Comparison of ENCODE assay signal across 1 cellular context in genomic region chr3:81985996-81986723, GRCh38.
TF ChIP-seq lines count a peak whose summit lies in the region.

No MANE protein-coding gene starts in this region.

TF ChIP-seq in HepG2, 621 proteins besides CTCF, POLR2A, EP300 and RAD21 (continued from another document and continues in another):
- TF ChIP-seq, protein P1, sequence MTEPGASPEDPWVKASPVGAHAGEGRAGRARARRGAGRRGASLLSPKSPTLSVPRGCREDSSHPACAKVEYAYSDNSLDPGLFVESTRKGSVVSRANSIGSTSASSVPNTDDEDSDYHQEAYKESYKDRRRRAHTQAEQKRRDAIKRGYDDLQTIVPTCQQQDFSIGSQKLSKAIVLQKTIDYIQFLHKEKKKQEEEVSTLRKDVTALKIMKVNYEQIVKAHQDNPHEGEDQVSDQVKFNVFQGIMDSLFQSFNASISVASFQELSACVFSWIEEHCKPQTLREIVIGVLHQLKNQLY (CRISPR knock-in tag; IDR thresholded peaks at IDR 0.05) = no peak
- TF ChIP-seq KDM3A (CRISPR knock-in tag; IDR thresholded peaks at IDR 0.05; ENCODE audit: low read depth) (no peak), ZNF558 (CRISPR knock-in tag; IDR thresholded peaks at IDR 0.05; ENCODE audit: borderline replicate concordance) (no peak; the same call in 1 of the 2 replicates), ZNF674 (CRISPR knock-in tag; IDR thresholded peaks at IDR 0.05; ENCODE audit: low read depth) (no peak), ZNF547 (CRISPR knock-in tag; IDR thresholded peaks at IDR 0.05) (0 out of 2 replicates have a peak, but pooled peaks have one; percentile 28), ZNF619 (CRISPR knock-in tag; IDR thresholded peaks at IDR 0.05) (no peak), SCMH1 (CRISPR knock-in tag; IDR thresholded peaks at IDR 0.05; ENCODE audit: borderline replicate concordance) (no peak), ZFYVE20 (CRISPR knock-in tag; IDR thresholded peaks at IDR 0.05; ENCODE audit: borderline replicate concordance, low read depth) (no peak), RNF219 (CRISPR knock-in tag; IDR thresholded peaks at IDR 0.05) (no peak), NBN (conservative IDR thresholded peaks at IDR 0.05) (no peak), ZNF12 (CRISPR knock-in tag; IDR thresholded peaks at IDR 0.05) (no peak), ZNF263 (CRISPR knock-in tag; IDR thresholded peaks at IDR 0.05) (no peak), ZNF670 (CRISPR knock-in tag; IDR thresholded peaks at IDR 0.05; ENCODE audit: borderline replicate concordance) (no peak), HMGA1 (CRISPR knock-in tag; conservative IDR thresholded peaks at IDR 0.05) (no peak), FOXJ3 (CRISPR knock-in tag; IDR thresholded peaks at IDR 0.05; ENCODE audit: borderline replicate concordance) (no peak), THAP11 (CRISPR knock-in tag; IDR thresholded peaks at IDR 0.05) (peak; percentile 70), SP4 (CRISPR knock-in tag; IDR thresholded peaks at IDR 0.05) (no peak), ZNF740 (CRISPR knock-in tag; IDR thresholded peaks at IDR 0.05) (no peak), ZNF672 (CRISPR knock-in tag; IDR thresholded peaks at IDR 0.05) (no peak), CERS6 (CRISPR knock-in tag; IDR thresholded peaks at IDR 0.05) (no peak), ISX (CRISPR knock-in tag; conservative IDR thresholded peaks at IDR 0.05) (no peak), SIX4 (CRISPR knock-in tag; IDR thresholded peaks at IDR 0.05) (no peak), SRSF4 (IDR thresholded peaks at IDR 0.05; ENCODE audit: low read depth, low read length, poor library complexity, severe bottlenecking) (no peak), HDAC1 (CRISPR knock-in tag; IDR thresholded peaks at IDR 0.05) (peak; percentile 62; the same call in 1 of the 2 replicates), ATF3 (CRISPR knock-in tag; IDR thresholded peaks at IDR 0.05) (no peak), FOSL1 (CRISPR knock-in tag; IDR thresholded peaks at IDR 0.05; ENCODE audit: borderline replicate concordance) (no peak), ERF (CRISPR knock-in tag; IDR thresholded peaks at IDR 0.05) (peak; percentile 53; the same call in 1 of the 2 replicates), U2AF1 (optimal IDR thresholded peaks at IDR 0.05; ENCODE audit: low read depth, low read length) (no peak), GMEB2 (CRISPR knock-in tag; IDR thresholded peaks at IDR 0.05; ENCODE audit: low read depth) (no peak), ZNF569 (CRISPR knock-in tag; IDR thresholded peaks at IDR 0.05; ENCODE audit: borderline replicate concordance) (no peak), MTF1 (CRISPR knock-in tag; IDR thresholded peaks at IDR 0.05) (no peak), PRDM10 (CRISPR knock-in tag; IDR thresholded peaks at IDR 0.05; ENCODE audit: low read depth) (0 out of 2 replicates have a peak, but pooled peaks have one; percentile 29), RNF2 (conservative IDR thresholded peaks at IDR 0.05; ENCODE audit: low read depth) (no peak), GLI4 (CRISPR knock-in tag; IDR thresholded peaks at IDR 0.05; ENCODE audit: borderline replicate concordance) (no peak), RARA (CRISPR knock-in tag; IDR thresholded peaks at IDR 0.05) (no peak), TCF7L2 (IDR thresholded peaks at IDR 0.05; ENCODE audit: low read depth, low read length) (no peak), THAP9 (CRISPR knock-in tag; IDR thresholded peaks at IDR 0.05; ENCODE audit: borderline replicate concordance) (no peak; the same call in 1 of the 2 replicates), ZBTB7A (CRISPR knock-in tag; IDR thresholded peaks at IDR 0.05) (peak; percentile 63; the same call in 1 of the 2 replicates), ZNF264 (CRISPR knock-in tag; IDR thresholded peaks at IDR 0.05) (no peak), MYC (CRISPR knock-in tag; IDR thresholded peaks at IDR 0.05; ENCODE audit: borderline replicate concordance) (peak; percentile 60; the same call in 1 of the 2 replicates), ZNF44 (CRISPR knock-in tag; IDR thresholded peaks at IDR 0.05) (no peak), ZNF543 (CRISPR knock-in tag; IDR thresholded peaks at IDR 0.05) (no peak), KDM5B (CRISPR knock-in tag; IDR thresholded peaks at IDR 0.05; ENCODE audit: borderline replicate concordance) (no peak; the same call in 1 of the 2 replicates), ZNF468 (CRISPR knock-in tag; IDR thresholded peaks at IDR 0.05) (no peak)
- TF ChIP-seq, protein P2, sequence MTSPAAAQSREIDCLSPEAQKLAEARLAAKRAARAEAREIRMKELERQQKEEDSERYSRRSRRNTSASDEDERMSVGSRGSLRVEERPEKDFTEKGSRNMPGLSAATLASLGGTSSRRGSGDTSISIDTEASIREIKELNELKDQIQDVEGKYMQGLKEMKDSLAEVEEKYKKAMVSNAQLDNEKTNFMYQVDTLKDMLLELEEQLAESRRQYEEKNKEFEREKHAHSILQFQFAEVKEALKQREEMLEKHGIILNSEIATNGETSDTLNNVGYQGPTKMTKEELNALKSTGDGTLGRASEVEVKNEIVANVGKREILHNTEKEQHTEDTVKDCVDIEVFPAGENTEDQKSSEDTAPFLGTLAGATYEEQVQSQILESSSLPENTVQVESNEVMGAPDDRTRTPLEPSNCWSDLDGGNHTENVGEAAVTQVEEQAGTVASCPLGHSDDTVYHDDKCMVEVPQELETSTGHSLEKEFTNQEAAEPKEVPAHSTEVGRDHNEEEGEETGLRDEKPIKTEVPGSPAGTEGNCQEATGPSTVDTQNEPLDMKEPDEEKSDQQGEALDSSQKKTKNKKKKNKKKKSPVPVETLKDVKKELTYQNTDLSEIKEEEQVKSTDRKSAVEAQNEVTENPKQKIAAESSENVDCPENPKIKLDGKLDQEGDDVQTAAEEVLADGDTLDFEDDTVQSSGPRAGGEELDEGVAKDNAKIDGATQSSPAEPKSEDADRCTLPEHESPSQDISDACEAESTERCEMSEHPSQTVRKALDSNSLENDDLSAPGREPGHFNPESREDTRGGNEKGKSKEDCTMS (CRISPR knock-in tag; conservative IDR thresholded peaks at IDR 0.05) = no peak
- TF ChIP-seq, protein P3, sequence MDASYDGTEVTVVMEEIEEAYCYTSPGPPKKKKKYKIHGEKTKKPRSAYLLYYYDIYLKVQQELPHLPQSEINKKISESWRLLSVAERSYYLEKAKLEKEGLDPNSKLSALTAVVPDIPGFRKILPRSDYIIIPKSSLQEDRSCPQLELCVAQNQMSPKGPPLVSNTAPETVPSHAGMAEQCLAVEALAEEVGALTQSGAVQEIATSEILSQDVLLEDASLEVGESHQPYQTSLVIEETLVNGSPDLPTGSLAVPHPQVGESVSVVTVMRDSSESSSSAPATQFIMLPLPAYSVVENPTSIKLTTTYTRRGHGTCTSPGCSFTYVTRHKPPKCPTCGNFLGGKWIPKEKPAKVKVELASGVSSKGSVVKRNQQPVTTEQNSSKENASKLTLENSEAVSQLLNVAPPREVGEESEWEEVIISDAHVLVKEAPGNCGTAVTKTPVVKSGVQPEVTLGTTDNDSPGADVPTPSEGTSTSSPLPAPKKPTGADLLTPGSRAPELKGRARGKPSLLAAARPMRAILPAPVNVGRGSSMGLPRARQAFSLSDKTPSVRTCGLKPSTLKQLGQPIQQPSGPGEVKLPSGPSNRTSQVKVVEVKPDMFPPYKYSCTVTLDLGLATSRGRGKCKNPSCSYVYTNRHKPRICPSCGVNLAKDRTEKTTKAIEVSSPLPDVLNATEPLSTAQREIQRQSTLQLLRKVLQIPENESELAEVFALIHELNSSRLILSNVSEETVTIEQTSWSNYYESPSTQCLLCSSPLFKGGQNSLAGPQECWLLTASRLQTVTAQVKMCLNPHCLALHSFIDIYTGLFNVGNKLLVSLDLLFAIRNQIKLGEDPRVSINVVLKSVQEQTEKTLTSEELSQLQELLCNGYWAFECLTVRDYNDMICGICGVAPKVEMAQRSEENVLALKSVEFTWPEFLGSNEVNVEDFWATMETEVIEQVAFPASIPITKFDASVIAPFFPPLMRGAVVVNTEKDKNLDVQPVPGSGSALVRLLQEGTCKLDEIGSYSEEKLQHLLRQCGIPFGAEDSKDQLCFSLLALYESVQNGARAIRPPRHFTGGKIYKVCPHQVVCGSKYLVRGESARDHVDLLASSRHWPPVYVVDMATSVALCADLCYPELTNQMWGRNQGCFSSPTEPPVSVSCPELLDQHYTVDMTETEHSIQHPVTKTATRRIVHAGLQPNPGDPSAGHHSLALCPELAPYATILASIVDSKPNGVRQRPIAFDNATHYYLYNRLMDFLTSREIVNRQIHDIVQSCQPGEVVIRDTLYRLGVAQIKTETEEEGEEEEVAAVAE (CRISPR knock-in tag; IDR thresholded peaks at IDR 0.05; ENCODE audit: borderline replicate concordance) = peak; percentile 49; the same call in 1 of the 2 replicates
